18 cellular contexts compared by ENCODE assay signal in genomic region chr4:21118301-21118700, GRCh38.
DNase-seq lines count a peak whose midpoint lies in the region; ATAC-seq and TF ChIP-seq lines count a peak whose summit lies in the region.
"Had no signal": no experiment of that assay in that cellular context is flagged by ENCODE, and none has a peak within 500 bp of the region (broad histone marks: within the 10 kb centered on the region; RNA-seq: fewer than 3 reads in every experiment).

No MANE protein-coding gene starts in this region.

- H3K18ac ChIP-seq in H9 (ENCODE audit: insufficient read length, low read depth, low read length), result no peak overlapping the region

- H4K8ac ChIP-seq in H9 (replicated peaks; ENCODE audit: insufficient read length, low read depth, low read length), result no peak overlapping the region

- no peak overlapping the region for H2BK12ac ChIP-seq in H9 (ENCODE audit: insufficient read length, low read depth, low read length)

- H2BK120ac ChIP-seq in H9 (ENCODE audit: low read depth, low read length, poor library complexity, severe bottlenecking), result no peak overlapping the region

- DNase-seq in H9, result no peak
- DNase-seq in T-helper 17 cell, result no peak
- DNase-seq in neural progenitor cell (ENCODE audit: low spot score), result no peak
- no peak for DNase-seq in AG08395 (ENCODE audit: low spot score)
- no peak for DNase-seq in effector CD8-positive, alpha-beta T cell (lab: John Stamatoyannopoulos, UW)
- DNase-seq in NCI-H2171 (lab: John Stamatoyannopoulos, UW), result no peak
- DNase-seq in H7, result no peak
- DNase-seq: Caco-2; CD4-positive, CD25-positive, alpha-beta regulatory T cell; CD8-positive, alpha-beta T cell; DMS153; DND-41 had no signal

- H3K9me3 ChIP-seq in H9 (ENCODE audit: control insufficient read depth, low read depth, low read length), result no peaks in the 10 kb centered on the region
- no peaks in the 10 kb centered on the region for H3K9me3 ChIP-seq in T-helper 17 cell (ENCODE audit: control insufficient read depth, low read length, poor library complexity, severe bottlenecking)
- H3K9me3 ChIP-seq in neural progenitor cell (ENCODE audit: low read depth), result no peaks in the 10 kb centered on the region
- H3K9me3 ChIP-seq: BLaER1, Caco-2 had no signal

- H3K27ac ChIP-seq in H9 (ENCODE audit: insufficient read length, low read depth, low read length) (no peak overlapping the region), neural progenitor cell (no peak overlapping the region), rectal smooth muscle tissue (ENCODE audit: low read depth, low read length) (peak overlapping the region; percentile 25)
- H3K27ac ChIP-seq: BLaER1, C4-2B, GM23248 had no signal

- H3K9me3 Mint-ChIP-seq in H9 (peaks cover 0 to 3% of the 10 kb centered on the region in 2 experiments; a peak in 1 of 5 replicates), neural progenitor cell (no peaks in the 10 kb centered on the region)

- H3K36me3 ChIP-seq in neural progenitor cell (no peaks in the 10 kb centered on the region), rectal smooth muscle tissue (ENCODE audit: control insufficient read depth, insufficient read depth, low read length) (no peaks in the 10 kb centered on the region), H7 (replicated peaks; ENCODE audit: control insufficient read depth, insufficient read depth, low read length) (no peaks in the 10 kb centered on the region)
- H3K36me3 ChIP-seq: BLaER1 had no signal

- H3K9ac ChIP-seq in H9 (ENCODE audit: extremely low read depth, insufficient read length, low read length) (no peak overlapping the region), neural progenitor cell (no peak overlapping the region), rectal smooth muscle tissue (ENCODE audit: low read length) (no peak overlapping the region)
- H3K9ac ChIP-seq: BLaER1, GM23248 had no signal

- H3K4me1 Mint-ChIP-seq in H9 (peaks cover 17 to 20% of the 10 kb centered on the region in 2 experiments), T-helper 17 cell (peaks cover 3% of the 10 kb centered on the region), neural progenitor cell (no peaks in the 10 kb centered on the region)
- H3K4me1 Mint-ChIP-seq: B cell; CD4-positive, CD25-positive, alpha-beta regulatory T cell had no signal

- no peak overlapping the region for H4K5ac ChIP-seq in H9 (ENCODE audit: insufficient read length, low read depth, low read length)

- H3K4me1 ChIP-seq in H9 (ENCODE audit: insufficient read depth, low read length) (peaks cover 4% of the 10 kb centered on the region; the same call in 1 of the 2 replicates), neural progenitor cell (peaks cover 7% of the 10 kb centered on the region), rectal smooth muscle tissue (ENCODE audit: control insufficient read depth, insufficient read depth, low read length) (peaks cover 6% of the 10 kb centered on the region)
- H3K4me1 ChIP-seq: BLaER1, Caco-2 had no signal

- no peaks in the 10 kb centered on the region for H3F3A ChIP-seq in neural progenitor cell (ENCODE audit: low read depth)

- WGBS in H9 (ENCODE audit: extremely low coverage, insufficient read length, low lambda C conversion rate), result no CpG with 5 or more reads among the region's 3 CpGs

- no peak overlapping the region for H3K56ac ChIP-seq in H9 (ENCODE audit: insufficient read length, low read depth, low read length)

- no peak overlapping the region for H4K91ac ChIP-seq in H9 (ENCODE audit: insufficient read length, low read depth, low read length)

- H2AK5ac ChIP-seq in H9 (ENCODE audit: insufficient read length, low read length), result no peak overlapping the region

- TF ChIP-seq CTCF in H9 (conservative IDR thresholded peaks at IDR 0.05) (no peak), neural progenitor cell (IDR thresholded peaks at IDR 0.05) (no peak)

- H3K79me2 ChIP-seq in H9 (ENCODE audit: insufficient read depth, low read length) (no peaks in the 10 kb centered on the region), neural progenitor cell (ENCODE audit: low read depth) (no peaks in the 10 kb centered on the region)

- ATAC-seq in T-helper 17 cell, result no peak
- ATAC-seq: CD8-positive, alpha-beta T cell; HCT116 had no signal

- no peaks in the 10 kb centered on the region for H3K27me3 ChIP-seq in H9 (ENCODE audit: insufficient read depth, low read length)
- no peaks in the 10 kb centered on the region for H3K27me3 ChIP-seq in neural progenitor cell
- H3K27me3 ChIP-seq in rectal smooth muscle tissue (ENCODE audit: control insufficient read depth, insufficient read depth, low read length), result no peaks in the 10 kb centered on the region
- no peaks in the 10 kb centered on the region for H3K27me3 ChIP-seq in H7 (ENCODE audit: control insufficient read depth, insufficient read depth, low read length)
- H3K27me3 ChIP-seq: BLaER1 had no signal

- no peak overlapping the region for H2BK20ac ChIP-seq in H9 (ENCODE audit: low read depth, low read length, poor library complexity, severe bottlenecking)

- H4K20me1 ChIP-seq in H9 (ENCODE audit: control insufficient read depth, insufficient read depth, insufficient read length) (no peaks in the 10 kb centered on the region), neural progenitor cell (ENCODE audit: low read depth) (no peaks in the 10 kb centered on the region)
- H4K20me1 ChIP-seq: BLaER1 had no signal

- H3K4me3 ChIP-seq in neural progenitor cell (no peak overlapping the region), rectal smooth muscle tissue (ENCODE audit: low read length) (no peak overlapping the region), H7 (ENCODE audit: insufficient read depth, low read depth, low read length) (no peak overlapping the region)
- H3K4me3 ChIP-seq: BLaER1, GM23248 had no signal

- no peak overlapping the region for H2BK15ac ChIP-seq in H9 (ENCODE audit: low read depth, low read length)

- no peaks in the 10 kb centered on the region for H3K79me1 ChIP-seq in H9 (ENCODE audit: insufficient read depth, low read depth, low read length, poor library complexity, severe bottlenecking)

- H3K23ac ChIP-seq in H9 (ENCODE audit: insufficient read length, low read depth, low read length), result no peak overlapping the region

- H3K27me3 Mint-ChIP-seq in H9 (ENCODE audit: low read depth), result no peaks in the 10 kb centered on the region
- H3K27me3 Mint-ChIP-seq in T-helper 17 cell, result no peaks in the 10 kb centered on the region
- H3K27me3 Mint-ChIP-seq in neural progenitor cell (ENCODE audit: insufficient read depth, low read depth), result peaks cover 5% of the 10 kb centered on the region
- H3K27me3 Mint-ChIP-seq: B cell; CD4-positive, CD25-positive, alpha-beta regulatory T cell had no signal

- H3K27ac Mint-ChIP-seq in H9, result peak overlapping the region in 2 of 3 experiments; percentile 43 to 62; a peak in 3 of 7 replicates
- peak overlapping the region; percentile 32 for H3K27ac Mint-ChIP-seq in T-helper 17 cell
- no peak overlapping the region for H3K27ac Mint-ChIP-seq in neural progenitor cell
- H3K27ac Mint-ChIP-seq: B cell; CD4-positive, CD25-positive, alpha-beta regulatory T cell; CD8-positive, alpha-beta T cell had no signal

- H3K14ac ChIP-seq in H9 (ENCODE audit: insufficient read depth, low read length), result no peak overlapping the region

- H2AFZ ChIP-seq in H9 (ENCODE audit: low read length) (no peak overlapping the region), neural progenitor cell (replicated peaks) (peak overlapping the region; percentile 26)
- H2AFZ ChIP-seq: GM23248 had no signal

- no peaks in the 10 kb centered on the region for H3K23me2 ChIP-seq in H9 (ENCODE audit: insufficient read length, low read depth, low read length, poor library complexity, severe bottlenecking)

- no peak overlapping the region for H3T11ph ChIP-seq in H9 (ENCODE audit: low read length)

- H3K36me3 Mint-ChIP-seq in H9 (ENCODE audit: insufficient read depth in 1 of 3, low read depth in 3 of 3) (peaks cover 0 to 4% (median 0%) of the 10 kb centered on the region in 3 experiments; a peak in 2 of 7 replicates), T-helper 17 cell (ENCODE audit: low read depth) (no peaks in the 10 kb centered on the region), neural progenitor cell (no peaks in the 10 kb centered on the region)
- H3K36me3 Mint-ChIP-seq: CD4-positive, CD25-positive, alpha-beta regulatory T cell; CD8-positive, alpha-beta T cell had no signal

- H3K4me2 ChIP-seq in H9 (ENCODE audit: insufficient read depth, insufficient read length, low read length) (no peak overlapping the region), neural progenitor cell (no peak overlapping the region)
- H3K4me2 ChIP-seq: BLaER1 had no signal

- H2BK5ac ChIP-seq in H9 (ENCODE audit: insufficient read length, low read length), result no peak overlapping the region

- H3K4me3 Mint-ChIP-seq in H9 (no peak overlapping the region), T-helper 17 cell (no peak overlapping the region), neural progenitor cell (no peak overlapping the region)
- H3K4me3 Mint-ChIP-seq: B cell; CD4-positive, CD25-positive, alpha-beta regulatory T cell; CD8-positive, alpha-beta T cell had no signal

- H3K4ac ChIP-seq in H9 (ENCODE audit: low read depth, low read length), result no peak overlapping the region
